Comparison of ENCODE assay signal across 18 cellular contexts in the genomic region with DNA sequence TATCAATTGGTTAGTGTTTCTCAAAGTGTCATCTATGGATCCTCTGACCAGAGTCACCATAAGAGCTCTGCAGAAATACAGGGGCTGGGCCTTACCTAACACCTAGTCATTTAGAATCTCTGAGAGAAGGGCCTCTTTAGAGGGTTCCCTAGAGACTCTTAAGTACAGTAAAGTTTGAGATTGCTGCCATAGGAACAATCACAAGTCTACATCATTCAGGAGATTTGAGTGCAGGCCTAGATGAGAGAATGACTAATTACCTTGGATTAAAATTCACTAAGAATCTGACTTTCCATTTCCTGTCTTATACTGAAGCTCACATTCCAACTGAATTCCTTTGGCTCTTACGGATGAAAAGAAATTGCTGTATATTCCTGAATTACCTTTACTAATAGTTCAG.
A peak's percentile ranks its signal among the peaks of the same experiment; 100 is the strongest.
DNase-seq lines count a peak whose midpoint lies in the region; ATAC-seq and TF ChIP-seq lines count a peak whose summit lies in the region.
"Had no signal": no experiment of that assay in that cellular context is flagged by ENCODE, and none has a peak within 500 bp of the region (broad histone marks: within the 10 kb centered on the region; RNA-seq: fewer than 3 reads in every experiment).

No MANE protein-coding gene starts in this region.

- H3K27me3 ChIP-seq in HUES6 (ENCODE audit: control insufficient read depth, insufficient read depth, low read length) (no peaks in the 10 kb centered on the region), osteoblast (ENCODE audit: insufficient read depth, low read length) (no peaks in the 10 kb centered on the region)
- H3K27me3 ChIP-seq: dorsolateral prefrontal cortex, transverse colon had no signal

- TF ChIP-seq CTCF in choroid plexus epithelial cell (conservative IDR thresholded peaks at IDR 0.05; ENCODE audit: low read depth, low read length), result no peak
- no peak for TF ChIP-seq CTCF in osteoblast (IDR thresholded peaks at IDR 0.05; ENCODE audit: extremely low read depth, low read depth, low read length)

- peaks cover 6% of the 10 kb centered on the region for H3K36me3 Mint-ChIP-seq in T-helper 2 cell treated with Interferon-gamma antibody and Interleukin-4, amounts not matched to agents 5 μg/mL and 100 μg/mL, for 36 hours (ENCODE audit: low read depth)
- H3K36me3 Mint-ChIP-seq: immature natural killer cell had no signal

- peak; percentile 83 for DNase-seq in ELR (ENCODE audit: low read depth)
- DNase-seq in choroid plexus epithelial cell (ENCODE audit: low read depth), result peak; percentile 65
- peak; percentile 39 for DNase-seq in osteoblast (ENCODE audit: insufficient read length, low spot score, missing footprints)
- no peak for DNase-seq in T-helper 2 cell treated with Interferon-gamma antibody and Interleukin-4, amounts not matched to agents 5 μg/mL and 100 μg/mL, for 36 hours (ENCODE audit: low spot score)
- DNase-seq: activated T-cell treated with anti-CD3 and anti-CD28 coated beads, Interleukin-2, amount 50 U/mL, for 24 hours; anterior cingulate cortex; C1 segment of cervical spinal cord; DND-41; dorsolateral prefrontal cortex; foreskin melanocyte; immature natural killer cell; NCI-H1092 treated with DMSO at 0.1 percent for 48 hours; NCI-H345; stimulated activated CD4-positive, alpha-beta T cell treated with anti-CD3 and anti-CD28 coated beads, Interleukin-15, amount 100 ng/mL, for 24 hours; transverse colon had no signal

- no peaks in the 10 kb centered on the region for H4K20me1 ChIP-seq in osteoblast (ENCODE audit: insufficient read depth, low read length)

- H3K27me3 Mint-ChIP-seq in T-helper 2 cell treated with Interferon-gamma antibody and Interleukin-4, amounts not matched to agents 5 μg/mL and 100 μg/mL, for 36 hours (ENCODE audit: low read depth), result no peaks in the 10 kb centered on the region
- H3K27me3 Mint-ChIP-seq: activated T-cell treated with anti-CD3 and anti-CD28 coated beads, Interleukin-2, amount 50 U/mL, for 24 hours had no signal

- H3K4me3 Mint-ChIP-seq in T-helper 2 cell treated with Interferon-gamma antibody and Interleukin-4, amounts not matched to agents 5 μg/mL and 100 μg/mL, for 36 hours, result no peak overlapping the region
- H3K4me3 Mint-ChIP-seq: activated T-cell treated with anti-CD3 and anti-CD28 coated beads, Interleukin-2, amount 50 U/mL, for 24 hours; immature natural killer cell had no signal

- 0 out of 2 replicates have a peak overlapping the region, but pooled peaks have one; percentile 1 for H3K27ac ChIP-seq in HUES6 (ENCODE audit: low read depth, low read length)
- H3K27ac ChIP-seq in osteoblast (ENCODE audit: low read depth, low read length), result no peak overlapping the region
- H3K27ac ChIP-seq: dorsolateral prefrontal cortex, transverse colon had no signal

- H3K9me3 Mint-ChIP-seq in T-helper 2 cell treated with Interferon-gamma antibody and Interleukin-4, amounts not matched to agents 5 μg/mL and 100 μg/mL, for 36 hours, result peaks cover 5% of the 10 kb centered on the region
- H3K9me3 Mint-ChIP-seq: immature natural killer cell had no signal

- H3K9me3 ChIP-seq in HUES6 (ENCODE audit: control insufficient read depth, insufficient read depth, low read depth, low read length) (no peaks in the 10 kb centered on the region), osteoblast (ENCODE audit: low read depth, low read length) (no peaks in the 10 kb centered on the region)
- H3K9me3 ChIP-seq: transverse colon had no signal

- no peak overlapping the region for H2AFZ ChIP-seq in osteoblast (ENCODE audit: low read length)

- H3K9ac ChIP-seq in HUES6 (ENCODE audit: low read length), result no peak overlapping the region

- H3K79me2 ChIP-seq in osteoblast (ENCODE audit: insufficient read depth, low read length), result no peaks in the 10 kb centered on the region

- H3K36me3 ChIP-seq in HUES6 (ENCODE audit: control insufficient read depth, insufficient read depth, low read length), result no peaks in the 10 kb centered on the region
- H3K36me3 ChIP-seq in osteoblast (ENCODE audit: insufficient read depth, low read length), result no peaks in the 10 kb centered on the region
- H3K36me3 ChIP-seq: transverse colon had no signal

- H3K4me3 ChIP-seq in HUES6 (ENCODE audit: low read depth, low read length) (no peak overlapping the region), choroid plexus epithelial cell (ENCODE audit: low read depth, low read length) (no peak overlapping the region), osteoblast (ENCODE audit: insufficient read depth, low read length) (no peak overlapping the region)
- H3K4me3 ChIP-seq: dorsolateral prefrontal cortex, transverse colon had no signal

- peaks cover 8% of the 10 kb centered on the region for H3K4me1 Mint-ChIP-seq in T-helper 2 cell treated with Interferon-gamma antibody and Interleukin-4, amounts not matched to agents 5 μg/mL and 100 μg/mL, for 36 hours (ENCODE audit: low read depth)

- H3K27ac Mint-ChIP-seq in T-helper 2 cell treated with Interferon-gamma antibody and Interleukin-4, amounts not matched to agents 5 μg/mL and 100 μg/mL, for 36 hours, result no peak overlapping the region
- H3K27ac Mint-ChIP-seq: activated T-cell treated with anti-CD3 and anti-CD28 coated beads, Interleukin-2, amount 50 U/mL, for 24 hours; immature natural killer cell had no signal

- ATAC-seq in GM18517 (IDR thresholded peaks at IDR 0.05; ENCODE audit: unreplicated experiment) (no peak), GM21529 (IDR thresholded peaks at IDR 0.05; ENCODE audit: unreplicated experiment) (no peak)

- H3K4me2 ChIP-seq in osteoblast (ENCODE audit: insufficient read depth, low read length), result no peak overlapping the region

- H3K4me1 ChIP-seq in HUES6 (ENCODE audit: control insufficient read depth, insufficient read depth, low read length) (peaks cover 6% of the 10 kb centered on the region; the same call in 1 of the 2 replicates), osteoblast (ENCODE audit: insufficient read depth, low read length) (no peaks in the 10 kb centered on the region)
